ENCODE assay signal across 8 cellular contexts in the genomic region with DNA sequence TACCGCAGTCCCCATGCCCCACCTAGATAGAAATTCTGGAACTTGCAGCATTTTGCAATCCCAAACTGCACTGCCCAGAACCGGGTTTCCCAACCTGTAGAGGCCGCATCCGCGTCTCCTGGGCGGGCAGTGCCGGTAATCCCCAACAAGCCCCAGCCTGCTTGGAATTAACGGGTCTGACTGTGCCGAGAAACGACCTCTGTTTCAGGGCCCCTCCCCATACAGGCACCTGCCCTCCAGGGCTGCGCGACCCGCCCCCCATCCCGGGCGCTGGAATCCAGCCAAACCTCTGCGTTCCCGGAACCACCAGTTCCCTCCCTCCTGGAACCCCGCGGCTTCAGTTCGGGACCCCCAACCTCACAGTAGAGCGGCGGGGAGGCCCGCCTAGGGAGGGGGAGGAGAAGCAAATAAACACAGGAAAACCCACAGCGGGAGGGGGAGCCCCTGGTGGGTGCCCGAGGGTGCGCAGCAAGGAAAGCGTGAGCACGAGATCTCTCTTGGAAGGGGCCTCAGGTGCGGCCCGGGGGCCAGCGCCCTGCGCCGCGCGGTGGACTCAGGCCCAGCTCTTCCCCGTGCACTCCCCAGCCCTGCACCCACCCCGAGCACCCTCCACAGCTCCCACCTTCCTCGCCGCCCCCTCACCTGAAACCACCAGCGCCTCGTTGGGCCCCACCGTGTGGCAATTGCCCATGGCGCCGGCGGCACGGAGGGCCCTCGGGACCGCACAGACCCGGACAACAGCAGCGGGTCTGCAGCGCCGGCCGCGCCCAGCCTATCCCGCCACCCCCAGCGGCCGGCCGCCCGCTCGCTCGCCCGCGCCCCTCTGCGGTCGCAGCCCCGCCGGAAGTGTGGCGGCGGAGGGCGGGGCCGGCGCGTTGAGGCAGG. TPM values are rescaled to one million over a fixed set of nuclear protein-coding genes. Genes with fewer than 3 reads are reported as not detected.
DNase-seq lines count a peak whose midpoint lies in the region; ATAC-seq and TF ChIP-seq lines count a peak whose summit lies in the region.

FLOT2 (minus strand) TSS at position 850 of the 885 bp plus-strand sequence; CDS start at position 691, 159 bp downstream.

- peak; percentile 18 for TF ChIP-seq CTCF in GM06990 (IDR thresholded peaks at IDR 0.05; ENCODE audit: insufficient read depth, low read length, poor library complexity, severe bottlenecking)
- peak; percentile 41; the same call in 1 of the 2 replicates for TF ChIP-seq CTCF in LNCAP (IDR thresholded peaks at IDR 0.05)
- TF ChIP-seq CTCF in progenitor cell of endocrine pancreas (IDR thresholded peaks at IDR 0.05; ENCODE audit: unreplicated experiment): peak; percentile 40

- peak within 1 kb of the TSS; percentile 98 for H3K4me3 Mint-ChIP-seq in activated naive CD8-positive, alpha-beta T cell treated with anti-CD3 and anti-CD28 coated beads, Interleukin-2, amount 10 ng/mL, durations not matched to agents 7 days and 5 days
- peak within 1 kb of the TSS; percentile 93 for H3K4me3 Mint-ChIP-seq in progenitor cell of endocrine pancreas (ENCODE audit: low read depth)

- H3K4me1 Mint-ChIP-seq in activated naive CD8-positive, alpha-beta T cell treated with anti-CD3 and anti-CD28 coated beads, Interleukin-2, amount 10 ng/mL, durations not matched to agents 7 days and 5 days: peaks cover 56% of the 10 kb centered on the region
- H3K4me1 Mint-ChIP-seq in progenitor cell of endocrine pancreas (ENCODE audit: low read depth): peaks cover 21% of the 10 kb centered on the region

- peak; percentile 62 for ATAC-seq in activated naive CD8-positive, alpha-beta T cell treated with anti-CD3 and anti-CD28 coated beads, Interleukin-2, amount 10 ng/mL, durations not matched to agents 7 days and 5 days (ENCODE audit: low read depth)
- ATAC-seq in HG03097 (IDR thresholded peaks at IDR 0.05; ENCODE audit: low FRiP score, unreplicated experiment): no peak

- H3K27me3 Mint-ChIP-seq in activated naive CD8-positive, alpha-beta T cell treated with anti-CD3 and anti-CD28 coated beads, Interleukin-2, amount 10 ng/mL, durations not matched to agents 7 days and 5 days: no peaks in the 10 kb centered on the region
- H3K27me3 Mint-ChIP-seq in progenitor cell of endocrine pancreas: no peaks in the 10 kb centered on the region

- H3K4me3 ChIP-seq in GM06990 (replicated peaks; ENCODE audit: low read depth, low read length): peak within 1 kb of the TSS; percentile 83

- no peaks in the 10 kb centered on the region for H3K27me3 ChIP-seq in GM06990 (replicated peaks; ENCODE audit: control insufficient read depth, insufficient read depth, low read length)

- H3K9me3 Mint-ChIP-seq in activated naive CD8-positive, alpha-beta T cell treated with anti-CD3 and anti-CD28 coated beads, Interleukin-2, amount 10 ng/mL, durations not matched to agents 7 days and 5 days: no peaks in the 10 kb centered on the region
- H3K9me3 Mint-ChIP-seq in progenitor cell of endocrine pancreas (ENCODE audit: low read depth): no peaks in the 10 kb centered on the region

- peaks cover 27% of the 10 kb centered on the region for H3K36me3 Mint-ChIP-seq in activated naive CD8-positive, alpha-beta T cell treated with anti-CD3 and anti-CD28 coated beads, Interleukin-2, amount 10 ng/mL, durations not matched to agents 7 days and 5 days
- H3K36me3 Mint-ChIP-seq in progenitor cell of endocrine pancreas (ENCODE audit: insufficient read depth): peaks cover 7% of the 10 kb centered on the region

- DNase-seq in GM06990 (ENCODE audit: extremely low read depth, insufficient read length) (peak; percentile 75), SKM-1 (lab: John Stamatoyannopoulos, UW; ENCODE audit: unreplicated experiment) (peak; percentile 57), cardiac septum (ENCODE audit: low spot score) (peak; percentile 94), progenitor cell of endocrine pancreas (ENCODE audit: low spot score, unreplicated experiment) (peak; percentile 53), ureter (ENCODE audit: low spot score) (peak; percentile 92)
- peak; percentile 80 for DNase-seq in activated naive CD8-positive, alpha-beta T cell treated with anti-CD3 and anti-CD28 coated beads, Interleukin-2, amount 10 ng/mL, durations not matched to agents 7 days and 5 days

- intact Hi-C loops in cardiac septum (cut with DNase I): loop anchor here (2.0 to 5.0 kb wide), 2 partner anchors 52 to 55 kb away; partner anchors contain the start of gene FAM222B

- H3K36me3 ChIP-seq in GM06990 (ENCODE audit: control insufficient read depth, insufficient read depth, low read length): no peaks in the 10 kb centered on the region

- peak within 1 kb of the TSS; percentile 97 for H3K27ac Mint-ChIP-seq in activated naive CD8-positive, alpha-beta T cell treated with anti-CD3 and anti-CD28 coated beads, Interleukin-2, amount 10 ng/mL, durations not matched to agents 7 days and 5 days
- H3K27ac Mint-ChIP-seq in progenitor cell of endocrine pancreas: peak within 1 kb of the TSS; percentile 94

- POLR2A ChIA-PET in activated naive CD8-positive, alpha-beta T cell treated with anti-CD3 and anti-CD28 coated beads, Interleukin-2, amount 10 ng/mL, durations not matched to agents 7 days and 5 days (lab: Charles Lee): interaction anchor here (0.5 to 3.8 kb wide), 11 partner anchors 26 to 243 kb away, joined by 3 to 16 read pairs (median 4); partner anchors contain the start of genes FAM222B, PHF12, PROCA1 and RPL23A

RNA-seq across cellular contexts. Expression of gene FLOT2, which starts in this region (rescaled TPM):
- 100 to 1,000 TPM; 195 to 216 TPM for total RNA-seq in activated naive CD8-positive, alpha-beta T cell treated with anti-CD3 and anti-CD28 coated beads, Interleukin-2, amount 10 ng/mL, durations not matched to agents 7 days and 5 days
- 80.4 TPM for total RNA-seq in cardiac septum
- total RNA-seq in progenitor cell of endocrine pancreas: 125 and 131 TPM in 2 replicates
- 255 TPM for total RNA-seq in ureter
